ENCODE assay signal across 10 cellular contexts in the genomic region with DNA sequence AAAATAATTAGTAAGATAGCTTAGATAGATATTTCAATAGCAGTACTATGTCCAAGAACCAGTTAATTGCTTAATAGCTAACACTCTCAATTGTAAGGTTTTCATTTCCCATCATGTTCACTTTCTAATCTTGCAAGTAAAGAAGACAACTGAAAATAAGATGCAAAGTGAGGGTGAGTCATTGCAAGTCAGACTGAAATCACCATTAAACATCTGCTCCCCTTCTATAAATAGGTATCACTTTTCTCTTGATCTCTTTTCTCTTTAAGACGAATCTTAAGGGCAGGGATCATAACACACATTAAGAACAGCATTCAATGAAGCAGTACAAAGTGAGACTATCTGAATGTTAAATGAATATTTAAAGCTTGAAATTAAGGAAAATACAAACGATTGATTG. TPM values are rescaled to one million over a fixed set of nuclear protein-coding genes. Genes with fewer than 3 reads are reported as not detected.
DNase-seq lines count a peak whose midpoint lies in the region; ATAC-seq, FAIRE-seq and TF ChIP-seq lines count a peak whose summit lies in the region.
"Had no signal": no experiment of that assay in that cellular context is flagged by ENCODE, and none has a peak within 500 bp of the region (broad histone marks: within the 10 kb centered on the region; RNA-seq: fewer than 3 reads in every experiment).

No MANE protein-coding gene starts in this region.

- no TSS peak for BruUV-seq in IMR-90 (replicated peaks; lab: Mats Ljungman, UMichigan)

- ATAC-seq in IMR-90 (ENCODE audit: low read depth): peak; percentile 84
- ATAC-seq in HG02884 (IDR thresholded peaks at IDR 0.05; ENCODE audit: unreplicated experiment): no peak

- CTCF ChIA-PET in BJ (lab: Yijun Ruan, JAX): interaction anchor here (1.0 to 1.1 kb wide), 2 partner anchors 28 to 41 kb away, joined by 3 to 6 read pairs; no protein-coding TSS in a partner anchor
- CTCF ChIA-PET in IMR-90 (lab: Yijun Ruan, JAX): interaction anchor here (0.7 kb wide), 1 partner anchor 10 kb away, joined by 3 read pairs; no protein-coding TSS in a partner anchor

- no peak overlapping the region for H3K56ac ChIP-seq in IMR-90 (ENCODE audit: extremely low read depth, insufficient read depth, low read length)

- in situ Hi-C loops in IMR-90 (cut with MboI; ENCODE audit: low sequenced_read_pairs): no loop called here

- H3K36me3 ChIP-seq in BJ (ENCODE audit: control insufficient read depth, insufficient read depth, low read length) (peaks cover 40% of the 10 kb centered on the region), IMR-90 (ENCODE audit: control insufficient read depth, insufficient read depth, low read length) (peaks cover 61% of the 10 kb centered on the region), neural progenitor cell (peaks cover 34% of the 10 kb centered on the region)

- H3K79me1 ChIP-seq in IMR-90 (ENCODE audit: low read depth in 1 of 2, low read length in 2 of 2): peaks cover 38 to 46% of the 10 kb centered on the region in 2 experiments

- H3K4me1 Mint-ChIP-seq in neural progenitor cell: no peaks in the 10 kb centered on the region
- H3K4me1 Mint-ChIP-seq: H9 had no signal

- no peak overlapping the region for H2BK120ac ChIP-seq in IMR-90 (ENCODE audit: low read depth, low read length)

- intact Hi-C loops in IMR-90 (cut with micrococcal nuclease) (loop anchor here (2.0 kb wide), 1 partner anchor 13 kb away; no protein-coding TSS in a partner anchor), head of caudate nucleus (cut with DNase I) (no loop called here)

- H3K9me3 ChIP-seq in IMR-90 (ENCODE audit: control insufficient read depth, insufficient read depth, low read length): no peaks in the 10 kb centered on the region
- H3K9me3 ChIP-seq in neural progenitor cell (ENCODE audit: low read depth): no peaks in the 10 kb centered on the region

- H4K91ac ChIP-seq in IMR-90 (ENCODE audit: insufficient read depth, low read depth, low read length): no peak overlapping the region

- H4K20me1 ChIP-seq in IMR-90 (ENCODE audit: insufficient read depth, low read length): peaks cover 24% of the 10 kb centered on the region; the same call in 1 of the 2 replicates
- H4K20me1 ChIP-seq in neural progenitor cell (ENCODE audit: low read depth): no peaks in the 10 kb centered on the region

- DNase-seq in BJ (ENCODE audit: low read depth): peak; percentile 29
- DNase-seq in GM19239 (ENCODE audit: insufficient read length, low spot score): peak; percentile 34
- peak; percentile 80 for DNase-seq in IMR-90
- peak; percentile 14 for DNase-seq in dermis blood vessel endothelial cell
- DNase-seq in neural progenitor cell (ENCODE audit: low spot score): no peak
- DNase-seq in stimulated activated CD4-positive, alpha-beta T cell treated with anti-CD3 and anti-CD28 coated beads, Interleukin-4, amount 100 ng/mL, for 4 hours: no peak
- no peak for DNase-seq in head of caudate nucleus
- DNase-seq: H9, small intestine had no signal

- H3K79me2 ChIP-seq in neural progenitor cell (ENCODE audit: low read depth): no peaks in the 10 kb centered on the region

- H3F3A ChIP-seq in neural progenitor cell (ENCODE audit: low read depth): peaks cover 3% of the 10 kb centered on the region

- peaks cover 37% of the 10 kb centered on the region for H3K36me3 Mint-ChIP-seq in neural progenitor cell

- POLR2A ChIA-PET in BJ (lab: Charles Lee): no interaction called here
- POLR2A ChIA-PET in IMR-90 (lab: Charles Lee; ENCODE audit: unreplicated experiment): no interaction called here

- no peaks in the 10 kb centered on the region for H3K27me3 Mint-ChIP-seq in neural progenitor cell (ENCODE audit: insufficient read depth, low read depth)

- H2BK20ac ChIP-seq in IMR-90 (ENCODE audit: low read depth, low read length): no peak overlapping the region

- no peak overlapping the region for H3K4me2 ChIP-seq in IMR-90 (ENCODE audit: low read depth, low read length)
- H3K4me2 ChIP-seq in neural progenitor cell: no peak overlapping the region

- H3K27ac ChIP-seq in IMR-90 (ENCODE audit: insufficient read depth, low read length): no peak overlapping the region
- no peak overlapping the region for H3K27ac ChIP-seq in neural progenitor cell

- no peak overlapping the region for H2AK9ac ChIP-seq in IMR-90 (replicated peaks; ENCODE audit: low read depth, low read length, poor library complexity)

- no peak overlapping the region for H3K4me3 Mint-ChIP-seq in neural progenitor cell
- H3K4me3 Mint-ChIP-seq: H9 had no signal

- H3K9ac ChIP-seq in IMR-90 (ENCODE audit: low read depth, low read length) (no peak overlapping the region), neural progenitor cell (no peak overlapping the region)

- no peak overlapping the region for H3K27ac Mint-ChIP-seq in neural progenitor cell
- H3K27ac Mint-ChIP-seq: H9 had no signal

- H4K8ac ChIP-seq in IMR-90 (ENCODE audit: low read depth in 2 of 2, low read length in 2 of 2): no peak overlapping the region

- no peak for TF ChIP-seq RAD21 in IMR-90 (IDR thresholded peaks at IDR 0.05; ENCODE audit: low read length)

- TF ChIP-seq CTCF in BJ (IDR thresholded peaks at IDR 0.05; ENCODE audit: insufficient read depth, low read depth, low read length) (no peak), IMR-90 (conservative IDR thresholded peaks at IDR 0.05; ENCODE audit: low read depth, low read length) (no peak), neural progenitor cell (IDR thresholded peaks at IDR 0.05) (no peak)

- H3K18ac ChIP-seq in IMR-90 (ENCODE audit: low read depth, low read length): no peak overlapping the region

- H3K4me3 ChIP-seq in BJ (ENCODE audit: low read depth, low read length) (no peak overlapping the region), IMR-90 (ENCODE audit: insufficient read depth, low read depth, low read length) (no peak overlapping the region), neural progenitor cell (no peak overlapping the region)

- H3K27me3 ChIP-seq in BJ (ENCODE audit: control insufficient read depth, insufficient read depth, low read length): no peaks in the 10 kb centered on the region
- no peaks in the 10 kb centered on the region for H3K27me3 ChIP-seq in IMR-90 (ENCODE audit: control insufficient read depth, insufficient read depth, low read length)
- no peaks in the 10 kb centered on the region for H3K27me3 ChIP-seq in neural progenitor cell

- no peak overlapping the region for H2BK15ac ChIP-seq in IMR-90 (ENCODE audit: low read depth, low read length)

- H3K14ac ChIP-seq in IMR-90 (replicated peaks; ENCODE audit: low read depth, low read length): no peak overlapping the region

- H3K4me1 ChIP-seq in IMR-90 (ENCODE audit: control insufficient read depth, insufficient read depth, low read length) (0 out of 2 replicates have a peak, but pooled peaks cover 2% of the 10 kb centered on the region), neural progenitor cell (no peaks in the 10 kb centered on the region)

- dilution Hi-C loops in IMR-90 (cut with HindIII; ENCODE audit: low sequenced_read_pairs, unreplicated experiment): no loop called here

- WGBS in IMR-90 (ENCODE audit: extremely low coverage in 2 of 2, insufficient read length in 1 of 2), 2 experiments: no CpG with 5 or more reads among the region's 2 CpGs

- H2BK5ac ChIP-seq in IMR-90 (ENCODE audit: low read depth, low read length, poor library complexity, severe bottlenecking): peak overlapping the region; percentile 7

- H3K4ac ChIP-seq in IMR-90 (ENCODE audit: low read depth, low read length): no peak overlapping the region

- H3K23ac ChIP-seq in IMR-90 (ENCODE audit: low read depth, low read length): no peak overlapping the region

- H2AK5ac ChIP-seq in IMR-90 (ENCODE audit: low read depth, low read length): no peak overlapping the region

- peak; percentile 79 for FAIRE-seq in GM19239 (lab: Jason Lieb, UNC)
- FAIRE-seq: small intestine had no signal

- no peak for TF ChIP-seq POLR2A in IMR-90 (IDR thresholded peaks at IDR 0.05; ENCODE audit: low read depth, low read length)

- H3K9me3 Mint-ChIP-seq in neural progenitor cell: no peaks in the 10 kb centered on the region
- H3K9me3 Mint-ChIP-seq: H9 had no signal

- no peak overlapping the region for H2AFZ ChIP-seq in IMR-90 (replicated peaks; ENCODE audit: low read length, poor library complexity)
- H2AFZ ChIP-seq in neural progenitor cell (replicated peaks): no peak overlapping the region

- no peak overlapping the region for H4K5ac ChIP-seq in IMR-90 (ENCODE audit: low read depth, low read length)

- no peaks in the 10 kb centered on the region; the same call in 1 of the 2 replicates for H3K9me1 ChIP-seq in IMR-90 (ENCODE audit: insufficient read depth, low read length)

TF ChIP-seq in IMR-90, 13 proteins besides CTCF, POLR2A, EP300 and RAD21:
- TF ChIP-seq FOS (IDR thresholded peaks at IDR 0.05; ENCODE audit: low read depth, low read length) (peak; percentile 38; the same call in 1 of the 2 replicates), MAZ (IDR thresholded peaks at IDR 0.05; ENCODE audit: borderline replicate concordance, low read depth, low read length) (no peak), MXI1 (IDR thresholded peaks at IDR 0.05; ENCODE audit: borderline replicate concordance, low read depth, low read length) (no peak), RFX5 (IDR thresholded peaks at IDR 0.05; ENCODE audit: low read depth, low read length) (no peak), SMC3 (IDR thresholded peaks at IDR 0.05; ENCODE audit: low read depth, low read length) (no peak), CHD1 (IDR thresholded peaks at IDR 0.05; ENCODE audit: low read depth, low read length) (no peak), RCOR1 (IDR thresholded peaks at IDR 0.05; ENCODE audit: insufficient replicate concordance, low read length) (no peak)
- TF ChIP-seq, protein P1, sequence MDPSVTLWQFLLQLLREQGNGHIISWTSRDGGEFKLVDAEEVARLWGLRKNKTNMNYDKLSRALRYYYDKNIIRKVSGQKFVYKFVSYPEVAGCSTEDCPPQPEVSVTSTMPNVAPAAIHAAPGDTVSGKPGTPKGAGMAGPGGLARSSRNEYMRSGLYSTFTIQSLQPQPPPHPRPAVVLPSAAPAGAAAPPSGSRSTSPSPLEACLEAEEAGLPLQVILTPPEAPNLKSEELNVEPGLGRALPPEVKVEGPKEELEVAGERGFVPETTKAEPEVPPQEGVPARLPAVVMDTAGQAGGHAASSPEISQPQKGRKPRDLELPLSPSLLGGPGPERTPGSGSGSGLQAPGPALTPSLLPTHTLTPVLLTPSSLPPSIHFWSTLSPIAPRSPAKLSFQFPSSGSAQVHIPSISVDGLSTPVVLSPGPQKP (IDR thresholded peaks at IDR 0.05; ENCODE audit: borderline replicate concordance, low read depth, low read length): no peak

RNA-seq across cellular contexts. Expression of gene UBR4, which starts 40.4 kb away (rescaled TPM):
- polyA plus RNA-seq in BJ (2011; rRNA removed): 56.7 and 80.0 TPM in 2 replicates
- polyA minus RNA-seq in BJ (2011; rRNA and poly(A)+ RNA removed): 204 and 277 TPM in 2 replicates
- 77.8 and 87.8 TPM in 2 replicates for total RNA-seq in IMR-90 (2012; rRNA removed)
- 102 and 121 TPM in 2 replicates for polyA plus RNA-seq in IMR-90 (2012; rRNA removed)
- 49.4 and 55.4 TPM in 2 replicates for polyA plus RNA-seq in IMR-90 (2012; cell fraction: cytosol; rRNA removed)
- 472 and 498 TPM in 2 replicates for polyA plus RNA-seq in IMR-90 (2012; cell fraction: nucleus; rRNA removed; ENCODE audit: low replicate concordance)
- 95.1 and 172 TPM in 2 replicates for total RNA-seq in dermis blood vessel endothelial cell
- total RNA-seq in neural progenitor cell (ENCODE audit: low replicate concordance): 71.2 and 107 TPM in 2 replicates

Comparison
In these comparisons a context has a peak if more than half of its experiments do, and no peak if none do; other contexts are left out.
1. DNase-seq: peak in BJ (single experiment), GM19239 (single experiment), IMR-90 (single experiment) and dermis blood vessel endothelial cell (single experiment); none in neural progenitor cell (single experiment), stimulated activated CD4-positive, alpha-beta T cell treated with anti-CD3 and anti-CD28 coated beads, Interleukin-4, amount 100 ng/mL, for 4 hours (0 of 2) and head of caudate nucleus (0 of 42).